1 cellular context compared by ENCODE assay signal in the genomic region with DNA sequence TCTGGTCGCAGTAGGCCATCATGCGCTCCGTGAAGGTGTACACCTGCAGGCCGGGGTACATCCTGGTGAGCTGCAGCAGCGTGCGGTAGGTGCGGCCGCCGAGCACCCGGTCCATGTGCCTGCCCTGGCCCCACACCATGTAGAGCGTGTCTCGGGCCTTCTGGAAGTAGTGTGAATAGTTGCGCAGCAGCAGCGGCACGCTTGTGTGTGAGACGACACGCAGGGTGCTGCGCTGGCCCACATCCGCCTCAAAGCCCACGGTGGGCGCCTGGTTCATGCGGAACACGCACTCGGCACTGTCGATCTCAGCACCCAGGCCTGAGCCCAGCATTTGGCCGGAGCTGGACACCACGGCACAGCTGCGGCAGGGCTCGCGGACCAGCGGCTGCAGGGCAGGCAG.
TF ChIP-seq lines count a peak whose summit lies in the region.

No MANE protein-coding gene starts in this region.

TF ChIP-seq in IMR-90, 13 proteins besides CTCF, POLR2A, EP300 and RAD21:
- no peak for TF ChIP-seq RCOR1 (IDR thresholded peaks at IDR 0.05; ENCODE audit: insufficient replicate concordance, low read length)
- no peak for TF ChIP-seq CEBPB (IDR thresholded peaks at IDR 0.05; ENCODE audit: low read depth, low read length)
- TF ChIP-seq FOS (IDR thresholded peaks at IDR 0.05; ENCODE audit: low read depth, low read length), result no peak
- TF ChIP-seq MAZ (IDR thresholded peaks at IDR 0.05; ENCODE audit: borderline replicate concordance, low read depth, low read length), result no peak
- TF ChIP-seq MAFK (IDR thresholded peaks at IDR 0.05; ENCODE audit: low read depth, low read length), result no peak
- TF ChIP-seq MXI1 (IDR thresholded peaks at IDR 0.05; ENCODE audit: borderline replicate concordance, low read depth, low read length), result no peak
- no peak for TF ChIP-seq USF2 (IDR thresholded peaks at IDR 0.05; ENCODE audit: low read depth, low read length)
- TF ChIP-seq BHLHE40 (IDR thresholded peaks at IDR 0.05; ENCODE audit: low read depth, low read length), result no peak
- no peak for TF ChIP-seq NFE2L2 (IDR thresholded peaks at IDR 0.05; ENCODE audit: low read depth, low read length)
- TF ChIP-seq RFX5 (IDR thresholded peaks at IDR 0.05; ENCODE audit: low read depth, low read length), result no peak
- TF ChIP-seq, protein P1, sequence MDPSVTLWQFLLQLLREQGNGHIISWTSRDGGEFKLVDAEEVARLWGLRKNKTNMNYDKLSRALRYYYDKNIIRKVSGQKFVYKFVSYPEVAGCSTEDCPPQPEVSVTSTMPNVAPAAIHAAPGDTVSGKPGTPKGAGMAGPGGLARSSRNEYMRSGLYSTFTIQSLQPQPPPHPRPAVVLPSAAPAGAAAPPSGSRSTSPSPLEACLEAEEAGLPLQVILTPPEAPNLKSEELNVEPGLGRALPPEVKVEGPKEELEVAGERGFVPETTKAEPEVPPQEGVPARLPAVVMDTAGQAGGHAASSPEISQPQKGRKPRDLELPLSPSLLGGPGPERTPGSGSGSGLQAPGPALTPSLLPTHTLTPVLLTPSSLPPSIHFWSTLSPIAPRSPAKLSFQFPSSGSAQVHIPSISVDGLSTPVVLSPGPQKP (IDR thresholded peaks at IDR 0.05; ENCODE audit: borderline replicate concordance, low read depth, low read length), result no peak
